ENCODE assay signal across 18 cellular contexts in genomic region chr5:164359260-164359930, GRCh38.
DNase-seq lines count a peak whose midpoint lies in the region; ATAC-seq, FAIRE-seq and TF ChIP-seq lines count a peak whose summit lies in the region.
"Had no signal": no experiment of that assay in that cellular context is flagged by ENCODE, and none has a peak within 500 bp of the region (broad histone marks: within the 10 kb centered on the region; RNA-seq: fewer than 3 reads in every experiment).

No MANE protein-coding gene starts in this region.

- peak; percentile 28 for FAIRE-seq in GM19239 (lab: Jason Lieb, UNC)
- FAIRE-seq: H1, RCC 7860 had no signal

- peak overlapping the region; percentile 43 for H3K27ac Mint-ChIP-seq in stimulated activated memory B cell treated with anti-CD40 and anti-IgM and Interleukin-4, amounts not matched to agents 10 μg/mL and 1 μg/mL and 100 μg/mL, for 72 hours
- H3K27ac Mint-ChIP-seq in stimulated activated naive CD8-positive, alpha-beta T cell treated with anti-CD3 and anti-CD28 coated beads, Interleukin-15, amount 100 ng/mL, for 72 hours: no peak overlapping the region
- H3K27ac Mint-ChIP-seq: activated naive CD4-positive, alpha-beta T cell treated with anti-CD3 and anti-CD28 coated beads, Interleukin-2, amount 50 U/mL, for 24 hours; type B pancreatic cell had no signal

- no peak overlapping the region for H3K4me3 Mint-ChIP-seq in stimulated activated memory B cell treated with anti-CD40 and anti-IgM and Interleukin-4, amounts not matched to agents 10 μg/mL and 1 μg/mL and 100 μg/mL, for 72 hours
- H3K4me3 Mint-ChIP-seq in stimulated activated naive CD8-positive, alpha-beta T cell treated with anti-CD3 and anti-CD28 coated beads, Interleukin-15, amount 100 ng/mL, for 72 hours: no peak overlapping the region
- H3K4me3 Mint-ChIP-seq: activated naive CD4-positive, alpha-beta T cell treated with anti-CD3 and anti-CD28 coated beads, Interleukin-2, amount 50 U/mL, for 24 hours; type B pancreatic cell had no signal

- ATAC-seq in HG02973 (IDR thresholded peaks at IDR 0.05; ENCODE audit: unreplicated experiment): peak; percentile 4
- peak; percentile 40; the same call in 2 of the 3 replicates for ATAC-seq in SK-N-SH treated with all-trans-retinoic acid at 6 μM for 48 hours
- peak; percentile 14 for ATAC-seq in stimulated activated memory B cell treated with anti-CD40 and anti-IgM and Interleukin-4, amounts not matched to agents 10 μg/mL and 1 μg/mL and 100 μg/mL, for 72 hours
- ATAC-seq in stimulated activated naive CD8-positive, alpha-beta T cell treated with anti-CD3 and anti-CD28 coated beads, Interleukin-15, amount 100 ng/mL, for 72 hours: no peak
- ATAC-seq: body of pancreas; stimulated activated naive CD8-positive, alpha-beta T cell treated with anti-CD3 and anti-CD28 coated beads, Interleukin-15, Interleukin-2, amounts not matched to agents 100 U/mL and 50 U/mL, for 24 hours had no signal

- peaks cover 7% of the 10 kb centered on the region for H3K4me1 Mint-ChIP-seq in stimulated activated memory B cell treated with anti-CD40 and anti-IgM and Interleukin-4, amounts not matched to agents 10 μg/mL and 1 μg/mL and 100 μg/mL, for 72 hours
- H3K4me1 Mint-ChIP-seq in stimulated activated naive CD8-positive, alpha-beta T cell treated with anti-CD3 and anti-CD28 coated beads, Interleukin-15, amount 100 ng/mL, for 72 hours: no peaks in the 10 kb centered on the region
- H3K4me1 Mint-ChIP-seq: activated naive CD4-positive, alpha-beta T cell treated with anti-CD3 and anti-CD28 coated beads, Interleukin-2, amount 50 U/mL, for 24 hours had no signal

- H3K36me3 Mint-ChIP-seq in stimulated activated memory B cell treated with anti-CD40 and anti-IgM and Interleukin-4, amounts not matched to agents 10 μg/mL and 1 μg/mL and 100 μg/mL, for 72 hours: no peaks in the 10 kb centered on the region
- H3K36me3 Mint-ChIP-seq: activated naive CD4-positive, alpha-beta T cell treated with anti-CD3 and anti-CD28 coated beads, Interleukin-2, amount 50 U/mL, for 24 hours; type B pancreatic cell had no signal

- H3K9me3 Mint-ChIP-seq in stimulated activated memory B cell treated with anti-CD40 and anti-IgM and Interleukin-4, amounts not matched to agents 10 μg/mL and 1 μg/mL and 100 μg/mL, for 72 hours: no peaks in the 10 kb centered on the region
- no peaks in the 10 kb centered on the region for H3K9me3 Mint-ChIP-seq in stimulated activated naive CD8-positive, alpha-beta T cell treated with anti-CD3 and anti-CD28 coated beads, Interleukin-15, amount 100 ng/mL, for 72 hours
- H3K9me3 Mint-ChIP-seq: type B pancreatic cell had no signal

- H3K27me3 Mint-ChIP-seq in stimulated activated memory B cell treated with anti-CD40 and anti-IgM and Interleukin-4, amounts not matched to agents 10 μg/mL and 1 μg/mL and 100 μg/mL, for 72 hours: no peaks in the 10 kb centered on the region
- no peaks in the 10 kb centered on the region for H3K27me3 Mint-ChIP-seq in stimulated activated naive CD8-positive, alpha-beta T cell treated with anti-CD3 and anti-CD28 coated beads, Interleukin-15, amount 100 ng/mL, for 72 hours
- H3K27me3 Mint-ChIP-seq: activated naive CD4-positive, alpha-beta T cell treated with anti-CD3 and anti-CD28 coated beads, Interleukin-2, amount 50 U/mL, for 24 hours had no signal

- no peak for DNase-seq in GM19239 (ENCODE audit: insufficient read length, low spot score)
- no peak for DNase-seq in stimulated activated naive CD8-positive, alpha-beta T cell treated with anti-CD3 and anti-CD28 coated beads, Interleukin-15, amount 100 ng/mL, for 72 hours
- DNase-seq in foreskin melanocyte: no peak
- DNase-seq in CD1c-positive myeloid dendritic cell (ENCODE audit: extremely low spot score): no peak
- DNase-seq: activated CD4-positive, alpha-beta T cell treated with anti-CD3 and anti-CD28 coated beads, Interleukin-2, amount 50 U/mL, for 4 hours; activated T-cell treated with anti-CD3 and anti-CD28 coated beads, Interleukin-2, amount 50 U/mL, for 1 hour; BE2C; body of pancreas; KG1; NCI-H1092 treated with DMSO at 0.1 percent for 48 hours; stimulated activated naive CD8-positive, alpha-beta T cell treated with anti-CD3 and anti-CD28 coated beads, Interleukin-15, Interleukin-2, amounts not matched to agents 100 U/mL and 50 U/mL, for 24 hours had no signal

TF ChIP-seq in SK-N-SH treated with all-trans-retinoic acid at 6 μM for 48 hours, 23 proteins besides CTCF, POLR2A, EP300 and RAD21:
- TF ChIP-seq ZFP3 (CRISPR knock-in tag; IDR thresholded peaks at IDR 0.05) (no peak), ZNF70 (CRISPR knock-in tag; IDR thresholded peaks at IDR 0.05) (no peak), ARNTL (CRISPR knock-in tag; IDR thresholded peaks at IDR 0.05; ENCODE audit: borderline replicate concordance, low read depth) (no peak), TOX (CRISPR knock-in tag; IDR thresholded peaks at IDR 0.05; ENCODE audit: borderline replicate concordance) (no peak), PPARA (CRISPR knock-in tag; IDR thresholded peaks at IDR 0.05; ENCODE audit: borderline replicate concordance) (no peak), BACH2 (CRISPR knock-in tag; IDR thresholded peaks at IDR 0.05; ENCODE audit: borderline replicate concordance) (no peak)
